12 cellular contexts compared by ENCODE assay signal in the genomic region with DNA sequence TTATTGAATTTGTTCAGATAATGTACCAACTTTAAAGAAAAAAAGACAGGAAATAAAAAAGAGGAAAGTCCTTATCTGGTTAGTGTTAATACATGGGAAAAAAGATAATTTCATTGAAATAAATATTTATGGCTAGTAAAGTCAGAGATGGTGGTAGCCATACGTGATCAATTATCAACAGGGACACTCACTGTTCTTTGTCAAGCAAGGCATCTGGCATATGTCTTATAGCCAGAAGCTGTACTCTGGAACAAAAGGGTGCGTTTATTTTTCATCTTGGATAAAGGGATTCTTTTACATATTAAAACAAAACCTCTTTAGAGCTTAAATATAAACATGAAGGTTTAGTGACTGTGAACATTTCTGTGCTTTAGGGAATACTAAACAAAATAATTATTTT. TPM values are rescaled to one million over a fixed set of nuclear protein-coding genes. Genes with fewer than 3 reads are reported as not detected.
DNase-seq lines count a peak whose midpoint lies in the region; TF ChIP-seq lines count a peak whose summit lies in the region.
"Had no signal": no experiment of that assay in that cellular context is flagged by ENCODE, and none has a peak within 500 bp of the region (broad histone marks: within the 10 kb centered on the region; RNA-seq: fewer than 3 reads in every experiment).

No MANE protein-coding gene starts in this region.

- H3K9ac ChIP-seq in Karpas-422 (ENCODE audit: low read length), result no peak overlapping the region
- H3K9ac ChIP-seq: BLaER1 had no signal

- H3K9me2 ChIP-seq in Karpas-422 (replicated peaks; ENCODE audit: insufficient read depth, low read length), result no peaks in the 10 kb centered on the region

- no peaks in the 10 kb centered on the region for H3K79me2 ChIP-seq in Karpas-422 (ENCODE audit: low read length)

- H4K20me1 ChIP-seq in Karpas-422 (ENCODE audit: insufficient read depth, low read depth, low read length), result no peaks in the 10 kb centered on the region
- H4K20me1 ChIP-seq: BLaER1 had no signal

- peak overlapping the region; percentile 88 for H3K27ac Mint-ChIP-seq in glutamatergic neuron (ENCODE audit: unreplicated experiment)
- H3K27ac Mint-ChIP-seq: CD8-positive, alpha-beta memory T cell had no signal

- H3K4me3 ChIP-seq in Karpas-422 (ENCODE audit: low read length) (no peak overlapping the region), left ventricle myocardium inferior (no peak overlapping the region)
- H3K4me3 ChIP-seq: A549, BLaER1 had no signal

- H3K27me3 Mint-ChIP-seq in glutamatergic neuron (ENCODE audit: unreplicated experiment), result no peaks in the 10 kb centered on the region
- H3K27me3 Mint-ChIP-seq: CD8-positive, alpha-beta memory T cell had no signal

- H3K36me3 ChIP-seq in Karpas-422 (ENCODE audit: insufficient read depth, low read length), result no peaks in the 10 kb centered on the region
- no peaks in the 10 kb centered on the region for H3K36me3 ChIP-seq in left ventricle myocardium inferior
- H3K36me3 ChIP-seq: BLaER1 had no signal

- H3K4me2 ChIP-seq in Karpas-422 (ENCODE audit: low read depth, low read length, poor library complexity, severe bottlenecking), result peak overlapping the region; percentile 37
- H3K4me2 ChIP-seq: A549, BLaER1 had no signal

- H3K9me3 ChIP-seq in Karpas-422 (ENCODE audit: low read length) (no peaks in the 10 kb centered on the region), left ventricle myocardium inferior (replicated peaks) (no peaks in the 10 kb centered on the region)
- H3K9me3 ChIP-seq: A549, BLaER1 had no signal

- H3K4me1 Mint-ChIP-seq in glutamatergic neuron (ENCODE audit: low read depth, unreplicated experiment), result peaks cover 2% of the 10 kb centered on the region
- H3K4me1 Mint-ChIP-seq: CD8-positive, alpha-beta memory T cell had no signal

- peak overlapping the region; percentile 6; the same call in 1 of the 2 replicates for H3K27ac ChIP-seq in Karpas-422 (ENCODE audit: low read length)
- no peak overlapping the region for H3K27ac ChIP-seq in left ventricle myocardium inferior (replicated peaks)
- H3K27ac ChIP-seq: A549, BLaER1 had no signal

- no peaks in the 10 kb centered on the region for H3K27me3 ChIP-seq in Karpas-422 (ENCODE audit: low read length)
- no peaks in the 10 kb centered on the region for H3K27me3 ChIP-seq in left ventricle myocardium inferior (ENCODE audit: low read depth)

- H2AFZ ChIP-seq in Karpas-422 (ENCODE audit: low read length), result no peak overlapping the region

- intact Hi-C loops in left ventricle myocardium inferior (cut with micrococcal nuclease), result no loop called here

- no peaks in the 10 kb centered on the region for H3K9me3 Mint-ChIP-seq in glutamatergic neuron (ENCODE audit: unreplicated experiment)

- TF ChIP-seq CTCF in glutamatergic neuron (IDR thresholded peaks at IDR 0.05; ENCODE audit: partially characterized antibody, unreplicated experiment) (no peak), left ventricle myocardium inferior (IDR thresholded peaks at IDR 0.05; ENCODE audit: borderline replicate concordance) (no peak)

- peak; percentile 2 for DNase-seq in COLO829 (ENCODE audit: low spot score)
- no peak for DNase-seq in Karpas-422
- DNase-seq in SK-N-DZ (ENCODE audit: low spot score), result peak; percentile 74
- DNase-seq in glutamatergic neuron, result no peak
- no peak for DNase-seq in activated CD4-positive, alpha-beta T cell treated with anti-CD3 and anti-CD28 coated beads, Interleukin-2, amount 50 U/mL, for 48 hours
- DNase-seq in retina, result no peak
- DNase-seq in left ventricle myocardium inferior, result no peak
- DNase-seq: CD8-positive, alpha-beta memory T cell; DMS53; GF-D8 had no signal

- no peaks in the 10 kb centered on the region for H3K36me3 Mint-ChIP-seq in glutamatergic neuron (ENCODE audit: unreplicated experiment)
- H3K36me3 Mint-ChIP-seq: CD8-positive, alpha-beta memory T cell had no signal

- H3K4me3 Mint-ChIP-seq in glutamatergic neuron (ENCODE audit: unreplicated experiment), result no peak overlapping the region
- H3K4me3 Mint-ChIP-seq: CD8-positive, alpha-beta memory T cell had no signal

- H3K4me1 ChIP-seq in Karpas-422 (ENCODE audit: low read length) (peaks cover 16% of the 10 kb centered on the region), left ventricle myocardium inferior (no peaks in the 10 kb centered on the region)
- H3K4me1 ChIP-seq: A549, BLaER1 had no signal

RNA-seq across cellular contexts. Expression of a gene that starts 26.7 kb away (rescaled TPM):
- total RNA-seq in Karpas-422 (2014; rRNA removed; shearing (Covaris generic); ENCODE audit: low replicate concordance), result 5.4 and 12.2 TPM in 2 replicates
- polyA plus RNA-seq in SK-N-DZ (2014; cell fraction: cytosol; rRNA removed), result 6.4 and 7.1 TPM in 2 replicates
- 3.5 and 4.0 TPM in 2 replicates for polyA plus RNA-seq in SK-N-DZ (2014; cell fraction: nucleus; rRNA removed)
- 14.3 TPM for total RNA-seq in glutamatergic neuron (ENCODE audit: unreplicated experiment)
- 2.0 TPM for total RNA-seq in left ventricle myocardium inferior

Comparison
In these comparisons a context has a peak if more than half of its experiments do, and no peak if none do; other contexts are left out.
1. DNase-seq: peak in COLO829 (single experiment) and SK-N-DZ (single experiment); none in Karpas-422 (single experiment), glutamatergic neuron (single experiment), activated CD4-positive, alpha-beta T cell treated with anti-CD3 and anti-CD28 coated beads, Interleukin-2, amount 50 U/mL, for 48 hours (0 of 2), retina (single experiment) and left ventricle myocardium inferior (single experiment).